In genomic region chr2:56195563-56195962, GRCh38 we compare ENCODE assay signal across 27 cellular contexts. TPM values are rescaled to one million over a fixed set of nuclear protein-coding genes. Genes with fewer than 3 reads are reported as not detected.
DNase-seq lines count a peak whose midpoint lies in the region; FAIRE-seq and TF ChIP-seq lines count a peak whose summit lies in the region.
"Had no signal": no experiment of that assay in that cellular context is flagged by ENCODE, and none has a peak within 500 bp of the region (broad histone marks: within the 10 kb centered on the region; RNA-seq: fewer than 3 reads in every experiment).

No MANE protein-coding gene starts in this region.

- FAIRE-seq in HTR-8/SVneo (lab: Jason Lieb, UNC) (peak; percentile 70), bronchial epithelial cell (lab: Jason Lieb, UNC) (no peak), frontal cortex (lab: Jason Lieb, UNC) (no peak)
- FAIRE-seq: pancreas had no signal

- no peak for TF ChIP-seq CTCF in bronchial epithelial cell (IDR thresholded peaks at IDR 0.05; ENCODE audit: insufficient read depth, low read length, severe bottlenecking)

- H3K4me3 ChIP-seq in bronchial epithelial cell (ENCODE audit: low read depth, low read length) = no peak overlapping the region
- H3K4me3 ChIP-seq: ascending aorta, heart right ventricle, lung, mucosa of descending colon, pancreas, SJCRH30, upper lobe of left lung had no signal

- H3K27me3 ChIP-seq in bronchial epithelial cell (ENCODE audit: control insufficient read depth, insufficient read depth, low read length) = no peaks in the 10 kb centered on the region
- H3K27me3 ChIP-seq: ascending aorta, heart right ventricle, pancreas, upper lobe of left lung had no signal

- H3K36me3 ChIP-seq in bronchial epithelial cell (ENCODE audit: control insufficient read depth, insufficient read depth, low read length) = no peaks in the 10 kb centered on the region
- H3K36me3 ChIP-seq: ascending aorta, pancreas, SJCRH30 had no signal

- DNase-seq in EH (ENCODE audit: low read depth) (peak; percentile 56), HTR-8/SVneo (ENCODE audit: insufficient read length, low spot score) (no peak), bronchial epithelial cell (ENCODE audit: low read depth) (peak; percentile 21), lung microvascular endothelial cell (ENCODE audit: low read depth in 2 of 2) (peak; percentile 18 to 51), DMS153 (lab: John Stamatoyannopoulos, UW) (no peak), 8988T (no peak), frontal cortex (ENCODE audit: low spot score in 2 of 2) (no peak)
- DNase-seq: activated CD4-positive, alpha-beta memory T cell treated with anti-CD3 and anti-CD28 coated beads for 36 hours; activated CD8-positive, alpha-beta memory T cell treated with anti-CD3 and anti-CD28 coated beads, Interleukin-2, amount 50 U/mL, for 4 hours; activated naive CD4-positive, alpha-beta T cell treated with anti-CD3 and anti-CD28 coated beads, Interleukin-2, amount 50 U/mL, for 16 hours; Calu3; heart right ventricle; mucosa of descending colon; NCI-H1105; NCI-H187 treated with DMSO at 0.1 percent for 48 hours; NCI-H69; nephron progenitor cell; pancreas; right cardiac atrium; SJCRH30; stimulated activated CD4-positive, alpha-beta T cell treated with anti-CD3 and anti-CD28 coated beads, Interleukin-4, amount 100 ng/mL, for 24 hours; substantia nigra; T-helper 1 cell; upper lobe of left lung had no signal

RNA-seq across cellular contexts. Expression of gene CCDC85A, which starts 11.8 kb away (rescaled TPM):
- total RNA-seq in bronchial epithelial cell (0.13 TPM in 1 of 2 replicates, not detected in the other), lung microvascular endothelial cell (1.4 and 2.6 TPM in 2 replicates), frontal cortex (31.0 TPM)
- total RNA-seq: activated CD4-positive, alpha-beta memory T cell treated with anti-CD3 and anti-CD28 coated beads for 36 hours; RPMI7951; SJCRH30 had no signal

Comparison
In these comparisons a context has a peak if more than half of its experiments do, and no peak if none do; other contexts are left out.
1. DNase-seq: peak in EH (single experiment), bronchial epithelial cell (single experiment) and lung microvascular endothelial cell (2 of 2); none in HTR-8/SVneo (single experiment), DMS153 (single experiment), 8988T (single experiment) and frontal cortex (0 of 2).